ENCODE assay signal across 21 cellular contexts in the genomic region with DNA sequence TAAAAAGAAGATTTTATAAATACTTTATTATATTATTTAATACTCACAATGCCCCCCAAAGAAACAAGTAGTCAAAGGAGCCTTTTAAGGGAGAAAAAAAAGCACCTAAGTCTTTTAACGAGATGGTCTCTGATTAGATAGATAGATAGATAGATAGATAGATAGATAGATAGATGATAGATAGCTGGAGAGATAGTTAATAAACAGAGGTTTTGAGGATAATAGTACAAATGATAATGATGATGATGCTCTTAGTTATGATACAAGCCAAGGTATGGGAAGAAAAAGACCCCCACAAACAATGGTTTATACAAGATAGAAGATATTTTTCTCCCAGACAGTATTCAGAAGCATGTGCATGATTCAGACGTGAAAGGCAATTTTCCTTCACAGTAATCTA.
"Had no signal": no experiment of that assay in that cellular context is flagged by ENCODE, and none has a peak within 500 bp of the region (broad histone marks: within the 10 kb centered on the region; RNA-seq: fewer than 3 reads in every experiment).

No MANE protein-coding gene starts in this region.

- DNase-seq: colonic mucosa; cortex of kidney; effector CD8-positive, alpha-beta T cell; effector memory CD8-positive, alpha-beta T cell; endodermal cell; esophagus squamous epithelium; foreskin fibroblast; foreskin melanocyte; gastrocnemius medialis; glutamatergic neuron; head of caudate nucleus; heart right ventricle; hippocampal formation; left cardiac atrium; left lung; left ventricle myocardium superior; lower lobe of right lung; mesendoderm; midbrain had no signal

- ATAC-seq: effector memory CD8-positive, alpha-beta T cell; esophagus mucosa; gastrocnemius medialis; heart right ventricle; left cardiac atrium; left lung; left ventricle myocardium superior; lower lobe of right lung had no signal

- H3K27me3 ChIP-seq: colonic mucosa, esophagus squamous epithelium, gastrocnemius medialis, heart right ventricle had no signal

- H3K36me3 ChIP-seq: colonic mucosa, esophagus squamous epithelium, gastrocnemius medialis, heart right ventricle, left lung, lower lobe of right lung had no signal

- H3K9me3 ChIP-seq: colonic mucosa, esophagus squamous epithelium, gastrocnemius medialis, heart right ventricle, left lung, lower lobe of right lung had no signal

- H3K4me3 ChIP-seq: colonic mucosa, esophagus squamous epithelium, gastrocnemius medialis, heart right ventricle, left lung, lower lobe of right lung had no signal

- H3K27ac ChIP-seq: colonic mucosa, epithelial cell of prostate, esophagus squamous epithelium, gastrocnemius medialis, heart right ventricle, left lung, lower lobe of right lung had no signal

- H3K4me1 ChIP-seq: colonic mucosa, esophagus squamous epithelium, gastrocnemius medialis, heart right ventricle, left lung, lower lobe of right lung had no signal
